ENCODE assay signal across 1 cellular context in the genomic region with DNA sequence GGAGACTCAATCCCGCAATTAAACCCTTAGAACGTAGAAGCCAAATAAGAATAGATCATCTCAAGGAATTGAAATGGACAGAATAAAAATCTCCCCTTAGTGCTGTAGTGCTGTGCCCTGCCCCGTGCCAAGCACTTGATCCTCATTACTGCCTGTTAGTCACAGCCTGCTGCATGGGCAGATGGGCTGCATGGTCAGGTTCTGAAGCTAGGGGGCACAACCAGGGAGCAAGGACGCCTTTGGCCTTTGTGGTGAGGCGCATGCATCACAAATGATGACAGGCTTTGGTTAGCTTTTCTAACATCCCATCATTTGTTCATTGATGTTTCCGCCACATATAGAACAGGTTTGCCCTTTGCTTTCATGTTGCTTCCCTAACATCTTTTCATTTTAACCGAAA.
TF ChIP-seq lines count a peak whose summit lies in the region.

No MANE protein-coding gene starts in this region.

TF ChIP-seq in GM23338, 12 proteins besides CTCF, POLR2A, EP300 and RAD21 (continued from another document):
- TF ChIP-seq EZH2 (IDR thresholded peaks at IDR 0.05; ENCODE audit: low read depth, unreplicated experiment) (no peak), POLR2AphosphoS5 (IDR thresholded peaks at IDR 0.05; ENCODE audit: low read depth) (no peak), CREB1 (CRISPR knock-in tag; IDR thresholded peaks at IDR 0.05; ENCODE audit: low read depth) (no peak), ZNF331 (CRISPR knock-in tag; IDR thresholded peaks at IDR 0.05; ENCODE audit: low read depth) (no peak), EZH2phosphoT487 (IDR thresholded peaks at IDR 0.05; ENCODE audit: unreplicated experiment) (no peak)
- TF ChIP-seq, protein P1, sequence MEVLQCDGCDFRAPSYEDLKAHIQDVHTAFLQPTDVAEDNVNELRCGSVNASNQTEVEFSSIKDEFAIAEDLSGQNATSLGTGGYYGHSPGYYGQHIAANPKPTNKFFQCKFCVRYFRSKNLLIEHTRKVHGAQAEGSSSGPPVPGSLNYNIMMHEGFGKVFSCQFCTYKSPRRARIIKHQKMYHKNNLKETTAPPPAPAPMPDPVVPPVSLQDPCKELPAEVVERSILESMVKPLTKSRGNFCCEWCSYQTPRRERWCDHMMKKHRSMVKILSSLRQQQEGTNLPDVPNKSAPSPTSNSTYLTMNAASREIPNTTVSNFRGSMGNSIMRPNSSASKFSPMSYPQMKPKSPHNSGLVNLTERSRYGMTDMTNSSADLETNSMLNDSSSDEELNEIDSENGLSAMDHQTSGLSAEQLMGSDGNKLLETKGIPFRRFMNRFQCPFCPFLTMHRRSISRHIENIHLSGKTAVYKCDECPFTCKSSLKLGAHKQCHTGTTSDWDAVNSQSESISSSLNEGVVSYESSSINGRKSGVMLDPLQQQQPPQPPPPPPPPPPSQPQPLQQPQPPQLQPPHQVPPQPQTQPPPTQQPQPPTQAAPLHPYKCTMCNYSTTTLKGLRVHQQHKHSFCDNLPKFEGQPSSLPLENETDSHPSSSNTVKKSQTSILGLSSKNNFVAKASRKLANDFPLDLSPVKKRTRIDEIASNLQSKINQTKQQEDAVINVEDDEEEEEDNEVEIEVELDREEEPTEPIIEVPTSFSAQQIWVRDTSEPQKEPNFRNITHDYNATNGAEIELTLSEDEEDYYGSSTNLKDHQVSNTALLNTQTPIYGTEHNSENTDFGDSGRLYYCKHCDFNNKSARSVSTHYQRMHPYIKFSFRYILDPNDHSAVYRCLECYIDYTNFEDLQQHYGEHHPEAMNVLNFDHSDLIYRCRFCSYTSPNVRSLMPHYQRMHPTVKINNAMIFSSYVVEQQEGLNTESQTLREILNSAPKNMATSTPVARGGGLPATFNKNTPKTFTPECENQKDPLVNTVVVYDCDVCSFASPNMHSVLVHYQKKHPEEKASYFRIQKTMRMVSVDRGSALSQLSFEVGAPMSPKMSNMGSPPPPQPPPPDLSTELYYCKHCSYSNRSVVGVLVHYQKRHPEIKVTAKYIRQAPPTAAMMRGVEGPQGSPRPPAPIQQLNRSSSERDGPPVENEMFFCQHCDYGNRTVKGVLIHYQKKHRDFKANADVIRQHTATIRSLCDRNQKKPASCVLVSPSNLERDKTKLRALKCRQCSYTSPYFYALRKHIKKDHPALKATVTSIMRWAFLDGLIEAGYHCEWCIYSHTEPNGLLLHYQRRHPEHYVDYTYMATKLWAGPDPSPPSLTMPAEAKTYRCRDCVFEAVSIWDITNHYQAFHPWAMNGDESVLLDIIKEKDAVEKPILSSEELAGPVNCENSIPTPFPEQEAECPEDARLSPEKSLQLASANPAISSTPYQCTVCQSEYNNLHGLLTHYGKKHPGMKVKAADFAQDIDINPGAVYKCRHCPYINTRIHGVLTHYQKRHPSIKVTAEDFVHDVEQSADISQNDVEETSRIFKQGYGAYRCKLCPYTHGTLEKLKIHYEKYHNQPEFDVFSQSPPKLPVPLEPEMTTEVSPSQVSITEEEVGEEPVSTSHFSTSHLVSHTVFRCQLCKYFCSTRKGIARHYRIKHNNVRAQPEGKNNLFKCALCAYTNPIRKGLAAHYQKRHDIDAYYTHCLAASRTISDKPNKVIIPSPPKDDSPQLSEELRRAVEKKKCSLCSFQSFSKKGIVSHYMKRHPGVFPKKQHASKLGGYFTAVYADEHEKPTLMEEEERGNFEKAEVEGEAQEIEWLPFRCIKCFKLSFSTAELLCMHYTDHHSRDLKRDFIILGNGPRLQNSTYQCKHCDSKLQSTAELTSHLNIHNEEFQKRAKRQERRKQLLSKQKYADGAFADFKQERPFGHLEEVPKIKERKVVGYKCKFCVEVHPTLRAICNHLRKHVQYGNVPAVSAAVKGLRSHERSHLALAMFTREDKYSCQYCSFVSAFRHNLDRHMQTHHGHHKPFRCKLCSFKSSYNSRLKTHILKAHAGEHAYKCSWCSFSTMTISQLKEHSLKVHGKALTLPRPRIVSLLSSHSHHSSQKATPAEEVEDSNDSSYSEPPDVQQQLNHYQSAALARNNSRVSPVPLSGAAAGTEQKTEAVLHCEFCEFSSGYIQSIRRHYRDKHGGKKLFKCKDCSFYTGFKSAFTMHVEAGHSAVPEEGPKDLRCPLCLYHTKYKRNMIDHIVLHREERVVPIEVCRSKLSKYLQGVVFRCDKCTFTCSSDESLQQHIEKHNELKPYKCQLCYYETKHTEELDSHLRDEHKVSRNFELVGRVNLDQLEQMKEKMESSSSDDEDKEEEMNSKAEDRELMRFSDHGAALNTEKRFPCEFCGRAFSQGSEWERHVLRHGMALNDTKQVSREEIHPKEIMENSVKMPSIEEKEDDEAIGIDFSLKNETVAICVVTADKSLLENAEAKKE (CRISPR knock-in tag; IDR thresholded peaks at IDR 0.05): no peak
- TF ChIP-seq, protein P2, sequence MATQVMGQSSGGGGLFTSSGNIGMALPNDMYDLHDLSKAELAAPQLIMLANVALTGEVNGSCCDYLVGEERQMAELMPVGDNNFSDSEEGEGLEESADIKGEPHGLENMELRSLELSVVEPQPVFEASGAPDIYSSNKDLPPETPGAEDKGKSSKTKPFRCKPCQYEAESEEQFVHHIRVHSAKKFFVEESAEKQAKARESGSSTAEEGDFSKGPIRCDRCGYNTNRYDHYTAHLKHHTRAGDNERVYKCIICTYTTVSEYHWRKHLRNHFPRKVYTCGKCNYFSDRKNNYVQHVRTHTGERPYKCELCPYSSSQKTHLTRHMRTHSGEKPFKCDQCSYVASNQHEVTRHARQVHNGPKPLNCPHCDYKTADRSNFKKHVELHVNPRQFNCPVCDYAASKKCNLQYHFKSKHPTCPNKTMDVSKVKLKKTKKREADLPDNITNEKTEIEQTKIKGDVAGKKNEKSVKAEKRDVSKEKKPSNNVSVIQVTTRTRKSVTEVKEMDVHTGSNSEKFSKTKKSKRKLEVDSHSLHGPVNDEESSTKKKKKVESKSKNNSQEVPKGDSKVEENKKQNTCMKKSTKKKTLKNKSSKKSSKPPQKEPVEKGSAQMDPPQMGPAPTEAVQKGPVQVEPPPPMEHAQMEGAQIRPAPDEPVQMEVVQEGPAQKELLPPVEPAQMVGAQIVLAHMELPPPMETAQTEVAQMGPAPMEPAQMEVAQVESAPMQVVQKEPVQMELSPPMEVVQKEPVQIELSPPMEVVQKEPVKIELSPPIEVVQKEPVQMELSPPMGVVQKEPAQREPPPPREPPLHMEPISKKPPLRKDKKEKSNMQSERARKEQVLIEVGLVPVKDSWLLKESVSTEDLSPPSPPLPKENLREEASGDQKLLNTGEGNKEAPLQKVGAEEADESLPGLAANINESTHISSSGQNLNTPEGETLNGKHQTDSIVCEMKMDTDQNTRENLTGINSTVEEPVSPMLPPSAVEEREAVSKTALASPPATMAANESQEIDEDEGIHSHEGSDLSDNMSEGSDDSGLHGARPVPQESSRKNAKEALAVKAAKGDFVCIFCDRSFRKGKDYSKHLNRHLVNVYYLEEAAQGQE (IDR thresholded peaks at IDR 0.05; ENCODE audit: unreplicated experiment): no peak
TF ChIP-seq in GM23338: peak in this region for 0.
